ENCODE assay signal across 8 cellular contexts in the genomic region with DNA sequence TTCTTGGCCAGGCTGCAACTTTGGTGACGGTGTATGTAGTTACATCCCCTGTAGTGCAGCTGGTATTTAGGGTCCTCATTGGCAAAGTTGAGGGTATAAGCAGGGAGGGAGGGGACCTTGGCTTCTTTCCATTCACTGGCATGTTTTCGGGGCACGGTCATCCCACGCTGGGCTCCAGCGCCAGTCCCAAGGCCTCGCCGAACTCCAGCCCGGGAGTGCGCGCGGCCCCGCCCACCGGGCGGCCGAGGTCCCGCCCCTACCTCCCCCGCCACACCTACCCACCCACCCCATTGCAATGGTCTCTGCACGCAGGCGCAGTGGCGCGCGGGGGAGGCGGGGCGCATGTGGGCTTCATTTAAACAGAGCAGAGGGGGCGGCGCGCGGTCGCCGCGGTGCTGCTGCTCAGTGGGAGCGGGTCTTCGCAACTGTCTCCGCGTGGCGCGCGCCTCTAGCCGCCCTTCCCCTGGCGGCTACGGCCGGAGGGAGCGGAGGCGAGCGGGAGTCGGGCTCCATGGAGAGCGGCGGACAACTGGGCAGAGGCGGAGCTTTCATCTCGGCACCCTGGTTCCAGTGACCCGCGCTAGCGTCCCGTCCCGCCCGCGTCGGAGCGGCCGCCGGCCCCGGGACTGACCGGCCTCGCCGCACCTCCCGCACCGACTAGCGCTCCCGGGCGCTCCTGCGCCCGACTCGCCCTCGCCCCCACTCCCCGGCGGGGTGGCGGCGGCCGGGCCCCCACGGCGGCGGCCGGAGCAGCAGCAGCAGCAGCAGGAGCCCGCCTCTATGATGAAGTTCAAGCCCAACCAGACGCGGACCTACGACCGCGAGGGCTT. TPM values are rescaled to one million over a fixed set of nuclear protein-coding genes. Genes with fewer than 3 reads are reported as not detected.
DNase-seq lines count a peak whose midpoint lies in the region; ATAC-seq and TF ChIP-seq lines count a peak whose summit lies in the region.
"Not testable (repeated sequence)": the region's sequence is repeated elsewhere in the genome, so short reads cannot be mapped to it uniquely, and the experiment has no call there.

Gene NUDT4, plus strand, starts transcription at position 383 of the 830 bp plus-strand sequence. Its CDS starts 398 bp downstream, at position 781.

- peak; percentile 79 for ATAC-seq in HG03432 (IDR thresholded peaks at IDR 0.05; ENCODE audit: unreplicated experiment)

- H3K4me3 ChIP-seq in kidney epithelial cell (ENCODE audit: low read depth, low read length): peak within 1 kb of the TSS; percentile 75

- peak; percentile 100 for DNase-seq in AG20443 (ENCODE audit: low spot score)
- DNase-seq in NCI-H510A (lab: John Stamatoyannopoulos, UW): peak; percentile 83
- DNase-seq in activated CD4-positive, CD25-positive, alpha-beta regulatory T cell treated with anti-CD3 and anti-CD28 coated beads, Interleukin-2, amount 50 U/mL, for 72 hours: peak; percentile 96
- peak; percentile 91 for DNase-seq in cerebellar cortex (ENCODE audit: low spot score)
- DNase-seq in kidney epithelial cell (ENCODE audit: low read depth): peak; percentile 65
- peak; percentile 98 for DNase-seq in stimulated activated CD4-positive, alpha-beta T cell treated with anti-CD3 and anti-CD28 coated beads, Interleukin-15, amount 100 ng/mL, for 24 hours

- not testable (repeated sequence) for H3K36me3 ChIP-seq in kidney epithelial cell (ENCODE audit: control insufficient read depth, insufficient read depth, low read length)

- H3K27me3 ChIP-seq in kidney epithelial cell (ENCODE audit: control insufficient read depth, insufficient read depth, low read length): not testable (repeated sequence)

- not testable (repeated sequence) for TF ChIP-seq CTCF in kidney epithelial cell (IDR thresholded peaks at IDR 0.05; ENCODE audit: insufficient read depth, low read length, poor library complexity, severe bottlenecking)

- TF ChIP-seq POLR2A in GM19193 (IDR thresholded peaks at IDR 0.05; ENCODE audit: extremely low read depth, insufficient read depth, insufficient read length): peak; percentile 91

RNA-seq across cellular contexts. Expression of gene NUDT4, which starts in this region (rescaled TPM):
- 33.6 and 33.8 TPM in 2 replicates for total RNA-seq in kidney epithelial cell

Comparison
In these comparisons a context has a peak if more than half of its experiments do, and no peak if none do; other contexts are left out.
1. Peak in every context shown above with its lines: DNase-seq, ATAC-seq and H3K4me3 ChIP-seq.